ENCODE assay signal across 2 cellular contexts in the genomic region with DNA sequence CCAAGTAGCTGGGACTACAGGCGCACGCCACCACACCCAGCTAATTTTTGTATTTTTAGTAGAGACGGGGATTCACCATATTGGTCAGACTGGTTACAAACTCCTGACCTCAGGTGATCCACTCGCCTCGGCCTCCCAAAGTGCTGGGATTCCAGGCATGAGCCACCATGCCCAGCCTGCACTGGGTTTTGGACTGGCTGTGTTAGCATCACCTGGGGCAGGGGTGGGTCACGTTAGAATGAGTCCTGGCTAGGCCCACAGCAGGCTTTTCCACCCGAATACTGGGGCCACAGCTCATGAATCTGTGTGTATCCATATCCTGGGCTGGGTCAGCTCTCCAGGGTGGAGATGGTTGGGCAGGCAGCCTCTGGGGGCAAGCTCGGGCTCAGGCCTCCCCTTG. TPM values are rescaled to one million over a fixed set of nuclear protein-coding genes. Genes with fewer than 3 reads are reported as not detected.
"Had no signal": no experiment of that assay in that cellular context is flagged by ENCODE, and none has a peak within 500 bp of the region (broad histone marks: within the 10 kb centered on the region; RNA-seq: fewer than 3 reads in every experiment).

No MANE protein-coding gene starts in this region.

RNA-seq across cellular contexts. Expression of a gene that starts 0.8 kb away (rescaled TPM):
- total RNA-seq: natural killer cell treated with Interleukin-12 subunit alpha and Interleukin-12 subunit beta and Interleukin-15 and Interleukin-18, amount 100 ng/mL, for 72 hours had no signal
- polyA plus RNA-seq: keratinocyte had no signal
